8 cellular contexts compared by ENCODE assay signal in genomic region chr14:44963775-44964380, GRCh38. TPM values are rescaled to one million over a fixed set of nuclear protein-coding genes. Genes with fewer than 3 reads are reported as not detected.
A peak's percentile ranks its signal among the peaks of the same experiment; 100 is the strongest.
DNase-seq lines count a peak whose midpoint lies in the region; ATAC-seq and TF ChIP-seq lines count a peak whose summit lies in the region.

No MANE protein-coding gene starts in this region.

- H3K4me1 Mint-ChIP-seq in H9: peaks cover 49 to 51% of the 10 kb centered on the region in 2 experiments

- H3K4me3 ChIP-seq in astrocyte of the cerebellum (ENCODE audit: low read depth, low read length) (peak overlapping the region; percentile 74), left lung (peak overlapping the region; percentile 66 to 94)

- no peak overlapping the region for H3K14ac ChIP-seq in H9 (ENCODE audit: insufficient read depth, low read length)

- H2BK5ac ChIP-seq in H9 (ENCODE audit: insufficient read length, low read length): no peak overlapping the region

- H3K36me3 ChIP-seq in left lung: no peaks in the 10 kb centered on the region

- no peak overlapping the region for H2BK15ac ChIP-seq in H9 (ENCODE audit: low read depth, low read length)

- peak overlapping the region; percentile 2 for H3K9ac ChIP-seq in H9 (ENCODE audit: extremely low read depth, insufficient read length, low read length)

- H3K36me3 Mint-ChIP-seq in H9 (ENCODE audit: insufficient read depth in 1 of 3, low read depth in 3 of 3): peaks cover 9 to 13% (median 11%) of the 10 kb centered on the region in 3 experiments; a peak in 5 of 7 replicates

- H2BK120ac ChIP-seq in H9 (ENCODE audit: low read depth, low read length, poor library complexity, severe bottlenecking): no peak overlapping the region

- no peaks in the 10 kb centered on the region for H4K20me1 ChIP-seq in H9 (ENCODE audit: control insufficient read depth, insufficient read depth, insufficient read length)

- H3K56ac ChIP-seq in H9 (ENCODE audit: insufficient read length, low read depth, low read length): no peak overlapping the region

- no peak overlapping the region for H4K91ac ChIP-seq in H9 (ENCODE audit: insufficient read length, low read depth, low read length)

- no CpG with 5 or more reads among the region's 7 CpGs for WGBS in H9 (ENCODE audit: extremely low coverage, insufficient read length, low lambda C conversion rate)

- H3K27ac ChIP-seq in H9 (ENCODE audit: insufficient read length, low read depth, low read length) (no peak overlapping the region), left lung (no peak overlapping the region)

- peaks cover 24% of the 10 kb centered on the region for H3K23me2 ChIP-seq in H9 (ENCODE audit: insufficient read length, low read depth, low read length, poor library complexity, severe bottlenecking)

- in situ Hi-C loops in astrocyte of the cerebellum (cut with HindIII; ENCODE audit: low sequenced_read_pairs): loop anchor here (25.0 kb wide), 1 partner anchor 173 kb away; the partner anchor contains the start of genes FANCM and FKBP3

- no peaks in the 10 kb centered on the region for H3K27me3 Mint-ChIP-seq in H9 (ENCODE audit: low read depth)

- DNase-seq in AG20443 (ENCODE audit: low spot score) (peak; percentile 19), H9 (no peak), astrocyte of the cerebellum (ENCODE audit: low read depth) (no peak), left lung (no peak), GM20000 (ENCODE audit: low spot score) (no peak), kidney glomerular epithelial cell (lab: John Stamatoyannopoulos, UW) (no peak)

- H3K23ac ChIP-seq in H9 (ENCODE audit: insufficient read length, low read depth, low read length): no peak overlapping the region

- H3T11ph ChIP-seq in H9 (ENCODE audit: low read length): no peak overlapping the region

- H3K4ac ChIP-seq in H9 (ENCODE audit: low read depth, low read length): no peak overlapping the region

- H4K8ac ChIP-seq in H9 (replicated peaks; ENCODE audit: insufficient read length, low read depth, low read length): no peak overlapping the region

- H3K4me1 ChIP-seq in H9 (ENCODE audit: insufficient read depth, low read length): peaks cover 10% of the 10 kb centered on the region
- H3K4me1 ChIP-seq in left lung: peaks cover 26 to 75% of the 10 kb centered on the region in 2 donors

- H2BK12ac ChIP-seq in H9 (ENCODE audit: insufficient read length, low read depth, low read length): no peak overlapping the region

- no peaks in the 10 kb centered on the region for H3K27me3 ChIP-seq in H9 (ENCODE audit: insufficient read depth, low read length)
- no peaks in the 10 kb centered on the region for H3K27me3 ChIP-seq in left lung

- no peak overlapping the region for H2AFZ ChIP-seq in H9 (ENCODE audit: low read length)

- no peaks in the 10 kb centered on the region for H3K9me3 ChIP-seq in H9 (ENCODE audit: control insufficient read depth, low read depth, low read length)
- no peaks in the 10 kb centered on the region for H3K9me3 ChIP-seq in left lung

- TF ChIP-seq CTCF in H9 (conservative IDR thresholded peaks at IDR 0.05) (no peak), astrocyte of the cerebellum (IDR thresholded peaks at IDR 0.05; ENCODE audit: low read depth, low read length, missing control alignments) (no peak), left lung (IDR thresholded peaks at IDR 0.05) (no peak), GM20000 (IDR thresholded peaks at IDR 0.05; ENCODE audit: extremely low read depth, missing control alignments) (no peak)

- H2BK20ac ChIP-seq in H9 (ENCODE audit: low read depth, low read length, poor library complexity, severe bottlenecking): no peak overlapping the region

- H3K4me3 Mint-ChIP-seq in H9: no peak overlapping the region

- H3K27ac Mint-ChIP-seq in H9: no peak overlapping the region

- no peak overlapping the region for H4K5ac ChIP-seq in H9 (ENCODE audit: insufficient read length, low read depth, low read length)

- ATAC-seq in left lung (no peak), GM18907 (IDR thresholded peaks at IDR 0.05; ENCODE audit: unreplicated experiment) (no peak), HG03432 (IDR thresholded peaks at IDR 0.05; ENCODE audit: unreplicated experiment) (no peak)

- 0 out of 5 replicates have a peak, but pooled peaks cover 0 to 3% of the 10 kb centered on the region in 2 experiments for H3K9me3 Mint-ChIP-seq in H9

- no peak overlapping the region for H3K18ac ChIP-seq in H9 (ENCODE audit: insufficient read length, low read depth, low read length)

- intact Hi-C loops in left lung (cut with DNase I): no loop called here

- H3K4me2 ChIP-seq in H9 (ENCODE audit: insufficient read depth, insufficient read length, low read length): peak overlapping the region; percentile 99

- peaks cover 20% of the 10 kb centered on the region; the same call in 1 of the 2 replicates for H3K79me2 ChIP-seq in H9 (ENCODE audit: insufficient read depth, low read length)

- H2AK5ac ChIP-seq in H9 (ENCODE audit: insufficient read length, low read length): no peak overlapping the region

- no peaks in the 10 kb centered on the region for H3K79me1 ChIP-seq in H9 (ENCODE audit: insufficient read depth, low read depth, low read length, poor library complexity, severe bottlenecking)

RNA-seq across cellular contexts. Expression of gene TOGARAM1, which starts 1.9 kb away (rescaled TPM):
- total RNA-seq in H9 (2021) (9.6 and 11.4 TPM in 2 replicates), left lung (10 to 100 TPM; 12.3 to 17.2 TPM)

RNA-seq across cellular contexts. Expression of gene KLHL28, which starts 2.1 kb away (rescaled TPM):
- total RNA-seq in H9 (2021) (8.6 and 10.2 TPM in 2 replicates), left lung (10 to 100 TPM; 14.7 to 16.6 TPM)
